Comparison of ENCODE assay signal across 1 cellular context in the genomic region with DNA sequence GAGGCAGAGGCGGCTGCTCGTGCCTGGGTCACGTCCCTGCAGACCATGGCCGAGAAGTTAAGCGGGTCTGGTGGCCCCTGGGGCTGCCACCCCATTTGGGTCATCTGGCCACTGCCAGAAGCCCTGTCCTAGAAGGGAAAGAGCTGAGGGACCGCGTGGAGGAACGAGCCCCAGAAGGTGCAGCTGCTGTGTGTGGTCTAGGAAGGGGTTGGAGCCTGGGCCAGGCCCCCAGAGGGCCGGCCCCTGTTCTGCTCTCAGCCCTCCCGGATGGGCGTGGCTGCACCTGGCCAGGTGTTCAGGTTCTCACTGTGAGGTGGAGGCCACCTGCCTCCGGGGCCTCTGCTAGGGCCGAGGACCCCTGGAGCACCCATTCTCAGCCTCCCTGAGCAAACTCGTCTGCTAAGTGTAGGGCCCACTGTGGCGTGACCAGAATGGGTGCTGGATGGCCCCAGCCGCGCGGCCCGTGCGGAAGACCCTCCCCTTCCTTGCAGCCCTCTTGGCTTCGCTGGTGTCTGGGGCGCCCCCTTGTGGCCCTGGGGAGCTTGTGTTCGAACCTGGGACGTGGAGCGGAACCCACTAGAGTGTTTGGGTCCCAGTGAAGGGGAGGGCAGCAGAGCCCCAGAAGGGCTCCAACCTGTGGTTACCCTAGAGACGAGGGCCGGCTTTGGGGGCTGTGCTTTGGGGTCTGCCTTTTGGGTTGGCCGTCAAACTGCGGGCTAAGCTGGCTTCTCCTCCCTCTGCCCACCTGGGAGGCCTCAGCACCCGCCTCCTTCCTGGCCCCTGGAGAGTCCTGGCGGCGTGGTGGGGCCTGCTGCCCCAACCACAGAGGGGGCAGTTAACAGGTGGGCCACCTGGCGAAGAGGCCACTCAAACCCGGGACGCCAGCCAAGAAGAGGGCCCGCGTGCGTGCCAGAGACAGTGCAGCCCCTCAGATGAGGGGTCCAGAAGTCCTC.
TF ChIP-seq lines count a peak whose summit lies in the region.

No MANE protein-coding gene starts in this region.

TF ChIP-seq in H1, 55 proteins besides CTCF, POLR2A, EP300 and RAD21:
- TF ChIP-seq CBX8 (IDR thresholded peaks at IDR 0.05; ENCODE audit: borderline replicate concordance, low read depth, low read length) = no peak
- peak; percentile 70 for TF ChIP-seq KDM4A (IDR thresholded peaks at IDR 0.05; ENCODE audit: low read depth, low read length, severe bottlenecking)
- TF ChIP-seq TAF1 (IDR thresholded peaks at IDR 0.05; ENCODE audit: low read depth, low read length) = peak; percentile 28; the same call in 1 of the 2 replicates
- peak; percentile 63 to 71; a peak in 2 of 4 replicates for TF ChIP-seq HDAC2 (IDR thresholded peaks at IDR 0.05; ENCODE audit: borderline replicate concordance in 1 of 2, low read depth in 2 of 2, low read length in 2 of 2)
- TF ChIP-seq GABPA (IDR thresholded peaks at IDR 0.05; ENCODE audit: borderline replicate concordance, insufficient read depth, low read length) = peak; percentile 70; the same call in 1 of the 2 replicates
- peak in 1 of 2 experiments; percentile 67; a peak in 2 of 4 replicates for TF ChIP-seq SIN3A (conservative IDR thresholded peaks at IDR 0.05 in 1 of 2, IDR thresholded peaks at IDR 0.05 in 1 of 2; ENCODE audit: low read depth in 1 of 2, low read length in 2 of 2)
- peak; percentile 89 for TF ChIP-seq SAP30 (IDR thresholded peaks at IDR 0.05; ENCODE audit: insufficient read depth, insufficient replicate concordance, low read length)
- TF ChIP-seq, protein P1, sequence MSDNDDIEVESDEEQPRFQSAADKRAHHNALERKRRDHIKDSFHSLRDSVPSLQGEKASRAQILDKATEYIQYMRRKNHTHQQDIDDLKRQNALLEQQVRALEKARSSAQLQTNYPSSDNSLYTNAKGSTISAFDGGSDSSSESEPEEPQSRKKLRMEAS (IDR thresholded peaks at IDR 0.05) = 0 out of 2 replicates have a peak, but pooled peaks have one; percentile 14
- no peak for TF ChIP-seq SP2 (IDR thresholded peaks at IDR 0.05; ENCODE audit: low read length)
- TF ChIP-seq YY1 (IDR thresholded peaks at IDR 0.05; ENCODE audit: low read depth, low read length) = no peak
